In the genomic region with DNA sequence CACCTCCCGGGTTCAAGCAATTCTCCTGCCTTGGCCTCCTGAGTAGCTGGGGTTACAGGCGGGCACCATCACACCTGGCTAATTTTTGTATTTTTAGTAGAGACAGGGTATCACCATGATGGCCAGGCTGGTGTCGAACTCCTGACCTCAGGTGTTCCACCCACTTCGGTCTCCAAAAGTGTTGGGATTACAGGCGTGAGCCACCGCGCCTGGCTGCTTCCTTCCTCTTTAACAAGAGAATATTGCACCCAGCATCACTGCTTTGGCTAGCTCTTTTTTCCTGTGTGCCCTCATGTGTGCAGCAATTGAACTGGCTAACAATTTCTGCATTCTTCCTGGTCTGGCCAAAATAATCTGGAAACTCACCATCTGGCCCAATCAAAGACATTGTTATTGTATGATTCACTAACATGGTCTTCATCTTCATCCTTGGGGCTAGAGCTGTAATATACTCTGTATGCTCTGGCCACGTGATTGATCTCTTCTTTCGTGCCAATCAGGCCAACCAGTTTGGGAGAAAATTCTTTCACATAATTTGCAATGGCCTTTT, we compare ENCODE assay signal across 16 cellular contexts. TPM values are rescaled to one million over a fixed set of nuclear protein-coding genes. Genes with fewer than 3 reads are reported as not detected.
DNase-seq lines count a peak whose midpoint lies in the region; ATAC-seq and TF ChIP-seq lines count a peak whose summit lies in the region.
"Had no signal": no experiment of that assay in that cellular context is flagged by ENCODE, and none has a peak within 500 bp of the region (broad histone marks: within the 10 kb centered on the region; RNA-seq: fewer than 3 reads in every experiment).

No MANE protein-coding gene starts in this region.

- H3K9me3 ChIP-seq in HEK293 (ENCODE audit: control insufficient read depth, insufficient read depth, low read depth, low read length) (no peaks in the 10 kb centered on the region), skeletal muscle tissue (ENCODE audit: control insufficient read depth in 3 of 3, low read length in 3 of 3) (no peaks in the 10 kb centered on the region), heart right ventricle (no peaks in the 10 kb centered on the region)
- H3K9me3 ChIP-seq: SJCRH30 had no signal

- DNase-seq in RPMI7951 (ENCODE audit: low read depth) = peak; percentile 47
- peak; percentile 79 for DNase-seq in fibroblast of peridontal ligament (ENCODE audit: extremely low read depth)
- DNase-seq in NCI-H748 treated with DMSO at 0.1 percent for 48 hours (lab: John Stamatoyannopoulos, UW) = no peak
- DNase-seq in nucleus accumbens (lab: John Stamatoyannopoulos, UW) = no peak
- no peak for DNase-seq in heart right ventricle
- DNase-seq: CD8-positive, alpha-beta T cell; DMS79 treated with DMSO at 0.1 percent for 48 hours; GOT3; NCI-H1417 treated with DMSO at 0.1 percent for 48 hours; NCI-H2029; NCI-H2171 treated with DMSO at 0.1 percent for 48 hours; SJCRH30 had no signal

- H3K27ac ChIP-seq in HEK293 (ENCODE audit: extremely low read depth, low read depth, low read length) (no peak overlapping the region), skeletal muscle tissue (ENCODE audit: low read depth, low read length) (peak overlapping the region; percentile 94), heart right ventricle (no peak overlapping the region)
- H3K27ac ChIP-seq: SJCRH30 had no signal

- TF ChIP-seq CTCF in HEK293 (tag by site-specific recombination; IDR thresholded peaks at IDR 0.05) = no peak
- no peak for TF ChIP-seq CTCF in heart right ventricle (IDR thresholded peaks at IDR 0.05)

- no peaks in the 10 kb centered on the region for H3K4me1 ChIP-seq in HEK293 (ENCODE audit: control insufficient read depth, insufficient read depth, low read length)
- peaks cover 26 to 45% (median 28%) of the 10 kb centered on the region in 3 donors for H3K4me1 ChIP-seq in skeletal muscle tissue (ENCODE audit: control insufficient read depth in 3 of 3, insufficient read depth in 3 of 3, low read length in 3 of 3)
- H3K4me1 ChIP-seq in heart right ventricle = peaks cover 0 to 27% (median 11%) of the 10 kb centered on the region in 9 donors

- intact Hi-C loops in heart right ventricle (cut with DNase I) = loop anchor here (5.0 to 10.0 kb wide), 9 partner anchors 38 to 505 kb away; partner anchors contain the start of genes SENP1 (in 5 of the 10), TMEM106C (in 2 of the 10) and VDR (in 1 of the 10)

- no peak for ATAC-seq in heart right ventricle
- ATAC-seq: CD8-positive, alpha-beta T cell had no signal

- H3K27me3 ChIP-seq in skeletal muscle tissue (ENCODE audit: control insufficient read depth in 3 of 3, insufficient read depth in 3 of 3, low read length in 3 of 3) = no peaks in the 10 kb centered on the region
- H3K27me3 ChIP-seq in heart right ventricle = no peaks in the 10 kb centered on the region
- H3K27me3 ChIP-seq: SJCRH30 had no signal

- 79 to 87% methylated on average over 9 of the region's 9 CpGs for WGBS in heart right ventricle, 2 donors

- no peak overlapping the region for H3K9ac ChIP-seq in skeletal muscle tissue (ENCODE audit: low read depth in 1 of 3, low read length in 3 of 3)

- CTCF ChIA-PET in HEK293 (lab: Yijun Ruan, JAX) = interaction anchor here (0.6 to 1.1 kb wide), 4 partner anchors 13 to 458 kb away, joined by 3 to 4 read pairs (median 3); no protein-coding TSS in a partner anchor

- POLR2A ChIA-PET in HEK293 (lab: Yijun Ruan, JAX) = no interaction called here

- H3K4me3 ChIP-seq in HEK293 (ENCODE audit: low read depth, low read length) (no peak overlapping the region), skeletal muscle tissue (ENCODE audit: low read length in 3 of 3) (no peak overlapping the region), heart right ventricle (no peak overlapping the region)
- H3K4me3 ChIP-seq: SJCRH30 had no signal

- H3K36me3 ChIP-seq in HEK293 (ENCODE audit: control insufficient read depth in 2 of 2, insufficient read depth in 1 of 2, low read length in 2 of 2) (no peaks in the 10 kb centered on the region; a peak in 1 of 3 replicates), skeletal muscle tissue (ENCODE audit: control insufficient read depth in 3 of 3, insufficient read depth in 3 of 3, low read length in 3 of 3) (no peaks in the 10 kb centered on the region), heart right ventricle (peaks cover 0 to 3% (median 0%) of the 10 kb centered on the region in 9 donors)
- H3K36me3 ChIP-seq: SJCRH30 had no signal

TF ChIP-seq in HEK293, 187 proteins besides CTCF, POLR2A, EP300 and RAD21:
- TF ChIP-seq ELK4 (IDR thresholded peaks at IDR 0.05; ENCODE audit: borderline replicate concordance, low read depth, low read length) (no peak), TRIM28 (IDR thresholded peaks at IDR 0.05; ENCODE audit: borderline replicate concordance, low read length) (no peak), WT1 (tag by site-specific recombination; IDR thresholded peaks at IDR 0.05) (no peak), ZNF133 (tag by site-specific recombination; IDR thresholded peaks at IDR 0.05) (no peak), ZNF654 (tag by site-specific recombination; IDR thresholded peaks at IDR 0.05; ENCODE audit: low read depth) (no peak), ZNF423 (tag by site-specific recombination; IDR thresholded peaks at IDR 0.05) (no peak), ZBTB17 (tag by site-specific recombination; IDR thresholded peaks at IDR 0.05) (no peak)
- TF ChIP-seq, protein P1, sequence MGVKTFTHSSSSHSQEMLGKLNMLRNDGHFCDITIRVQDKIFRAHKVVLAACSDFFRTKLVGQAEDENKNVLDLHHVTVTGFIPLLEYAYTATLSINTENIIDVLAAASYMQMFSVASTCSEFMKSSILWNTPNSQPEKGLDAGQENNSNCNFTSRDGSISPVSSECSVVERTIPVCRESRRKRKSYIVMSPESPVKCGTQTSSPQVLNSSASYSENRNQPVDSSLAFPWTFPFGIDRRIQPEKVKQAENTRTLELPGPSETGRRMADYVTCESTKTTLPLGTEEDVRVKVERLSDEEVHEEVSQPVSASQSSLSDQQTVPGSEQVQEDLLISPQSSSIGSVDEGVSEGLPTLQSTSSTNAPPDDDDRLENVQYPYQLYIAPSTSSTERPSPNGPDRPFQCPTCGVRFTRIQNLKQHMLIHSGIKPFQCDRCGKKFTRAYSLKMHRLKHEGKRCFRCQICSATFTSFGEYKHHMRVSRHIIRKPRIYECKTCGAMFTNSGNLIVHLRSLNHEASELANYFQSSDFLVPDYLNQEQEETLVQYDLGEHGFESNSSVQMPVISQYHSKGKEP (tag by site-specific recombination; IDR thresholded peaks at IDR 0.05) = no peak
- TF ChIP-seq, protein P2, sequence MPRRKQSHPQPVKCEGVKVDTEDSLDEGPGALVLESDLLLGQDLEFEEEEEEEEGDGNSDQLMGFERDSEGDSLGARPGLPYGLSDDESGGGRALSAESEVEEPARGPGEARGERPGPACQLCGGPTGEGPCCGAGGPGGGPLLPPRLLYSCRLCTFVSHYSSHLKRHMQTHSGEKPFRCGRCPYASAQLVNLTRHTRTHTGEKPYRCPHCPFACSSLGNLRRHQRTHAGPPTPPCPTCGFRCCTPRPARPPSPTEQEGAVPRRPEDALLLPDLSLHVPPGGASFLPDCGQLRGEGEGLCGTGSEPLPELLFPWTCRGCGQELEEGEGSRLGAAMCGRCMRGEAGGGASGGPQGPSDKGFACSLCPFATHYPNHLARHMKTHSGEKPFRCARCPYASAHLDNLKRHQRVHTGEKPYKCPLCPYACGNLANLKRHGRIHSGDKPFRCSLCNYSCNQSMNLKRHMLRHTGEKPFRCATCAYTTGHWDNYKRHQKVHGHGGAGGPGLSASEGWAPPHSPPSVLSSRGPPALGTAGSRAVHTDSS (tag by site-specific recombination; IDR thresholded peaks at IDR 0.05) = 0 out of 2 replicates have a peak, but pooled peaks have one; percentile 22

RNA-seq across cellular contexts. Expression of gene ASB8, which starts 2.7 kb away (rescaled TPM):
- total RNA-seq in RPMI7951 (2014; rRNA removed; shearing (Covaris generic)) = 20.5 and 25.4 TPM in 2 replicates
- total RNA-seq in skeletal muscle tissue = 32.9 TPM
- total RNA-seq in heart right ventricle = 100 to 1,000 TPM in 1 of 10 donors, 10 to 100 TPM in 9; 73.4 to 103 (median 85.8) TPM
- polyA plus RNA-seq in heart right ventricle = 10 to 100 TPM; 24.9 to 28.5 TPM

RNA-seq across cellular contexts. Expression of gene CCDC184, which starts 23.4 kb away (rescaled TPM):
- total RNA-seq in RPMI7951 (2014; rRNA removed; shearing (Covaris generic)) = 0.20 and 0.24 TPM in 2 replicates
- total RNA-seq in skeletal muscle tissue (0.52 TPM), heart right ventricle (1 to 10 TPM in 3 of 10 donors, under 1 TPM in 7; 0.11 to 1.5 (median 0.42) TPM)
- 1 to 10 TPM; 1.0 to 1.3 TPM for polyA plus RNA-seq in heart right ventricle

RNA-seq across cellular contexts. Expression of gene PFKM, which starts 40.9 kb away (rescaled TPM):
- 38.4 and 56.4 TPM in 2 replicates for total RNA-seq in RPMI7951 (2014; rRNA removed; shearing (Covaris generic))
- total RNA-seq in skeletal muscle tissue (304 TPM), heart right ventricle (100 to 1,000 TPM; 508 to 948 (median 694) TPM)
- polyA plus RNA-seq in heart right ventricle = 100 to 1,000 TPM; 121 to 185 TPM

RNA-seq across cellular contexts. Expression of gene OR10AD1, which starts 43.0 kb away (rescaled TPM):
- total RNA-seq in RPMI7951 (2014; rRNA removed; shearing (Covaris generic)) = not detected in 2 replicates
- total RNA-seq in skeletal muscle tissue = not detected
- total RNA-seq in heart right ventricle = not detected
- polyA plus RNA-seq in heart right ventricle = not detected
- total RNA-seq: CD8-positive, alpha-beta T cell; LHCN-M2; SJCRH30 had no signal
- polyA plus RNA-seq: BJ had no signal

RNA-seq across cellular contexts. Expression of gene SENP1, which starts 54.2 kb away (rescaled TPM):
- total RNA-seq in RPMI7951 (2014; rRNA removed; shearing (Covaris generic)) = 19.7 and 20.0 TPM in 2 replicates
- total RNA-seq in skeletal muscle tissue = 15.1 TPM
- total RNA-seq in heart right ventricle = 10 to 100 TPM in 2 of 10 donors, 1 to 10 TPM in 8; 7.1 to 10.7 (median 8.7) TPM
- polyA plus RNA-seq in heart right ventricle = 1 to 10 TPM; 2.1 to 2.7 TPM

Comparison
In these comparisons a context has a peak if more than half of its experiments do, and no peak if none do; other contexts are left out.
1. DNase-seq: peak in RPMI7951 (single experiment) and fibroblast of peridontal ligament (single experiment); none in NCI-H748 treated with DMSO at 0.1 percent for 48 hours (single experiment), nucleus accumbens (0 of 56) and heart right ventricle (0 of 2).